In genomic region chr20:45011108-45011526, GRCh38 we compare ENCODE assay signal across 7 cellular contexts. TPM values are rescaled to one million over a fixed set of nuclear protein-coding genes. Genes with fewer than 3 reads are reported as not detected.
DNase-seq lines count a peak whose midpoint lies in the region; ATAC-seq, FAIRE-seq and TF ChIP-seq lines count a peak whose summit lies in the region.

No MANE protein-coding gene starts in this region.

- no peaks in the 10 kb centered on the region for H3K27me3 Mint-ChIP-seq in T-helper 17 cell

- H3K4me1 ChIP-seq in mammary epithelial cell (ENCODE audit: insufficient read depth, low read length) (peaks cover 39% of the 10 kb centered on the region), kidney (ENCODE audit: control insufficient read depth in 1 of 2, insufficient read depth in 1 of 2, low read depth in 1 of 2, low read length in 2 of 2) (no peaks in the 10 kb centered on the region)

- TF ChIP-seq CTCF in GM12864 (IDR thresholded peaks at IDR 0.05; ENCODE audit: low read depth, low read length, missing control alignments) (peak; percentile 65), NB4 (IDR thresholded peaks at IDR 0.05; ENCODE audit: low read depth, low read length) (peak; percentile 83), mammary epithelial cell (conservative IDR thresholded peaks at IDR 0.05 in 1 of 2, IDR thresholded peaks at IDR 0.05 in 1 of 2; ENCODE audit: extremely low read depth in 1 of 2, insufficient read depth in 1 of 2, low read depth in 1 of 2, low read length in 2 of 2) (peak; percentile 72 to 81), kidney (IDR thresholded peaks at IDR 0.05; ENCODE audit: borderline replicate concordance, extremely low read depth, insufficient read depth) (peak; percentile 47)

- H3K9me3 ChIP-seq in T-helper 17 cell (ENCODE audit: control insufficient read depth, low read length, poor library complexity, severe bottlenecking) (no peaks in the 10 kb centered on the region), mammary epithelial cell (replicated peaks; ENCODE audit: insufficient read depth, low read length) (no peaks in the 10 kb centered on the region), kidney (ENCODE audit: control insufficient read depth in 1 of 2, low read length in 2 of 2) (no peaks in the 10 kb centered on the region)

- peak overlapping the region; percentile 29 for H3K4me2 ChIP-seq in mammary epithelial cell (ENCODE audit: insufficient read depth, low read depth, low read length)

- peak overlapping the region; percentile 21 for H3K4me3 Mint-ChIP-seq in T-helper 17 cell

- peaks cover 48% of the 10 kb centered on the region for H3K4me1 Mint-ChIP-seq in T-helper 17 cell

- dilution Hi-C loops in mammary epithelial cell (cut with HindIII; ENCODE audit: low sequenced_read_pairs) = no loop called here

- no peaks in the 10 kb centered on the region for H4K20me1 ChIP-seq in mammary epithelial cell (ENCODE audit: insufficient read depth, low read length)

- peaks cover 10% of the 10 kb centered on the region for H3K36me3 Mint-ChIP-seq in T-helper 17 cell (ENCODE audit: low read depth)

- FAIRE-seq in kidney (lab: Jason Lieb, UNC) = no peak

- 9% methylated on average over 2 of the region's 2 CpGs for WGBS in mammary epithelial cell (ENCODE audit: low coverage, missing lambda C conversion rate)

- CTCF ChIA-PET in mammary epithelial cell (lab: Charles Lee; ENCODE audit: low non-redundant PET) = interaction anchor here (0.6 to 0.7 kb wide), 4 partner anchors 33 to 280 kb away, joined by 3 to 4 read pairs (median 4); no protein-coding TSS in a partner anchor

- H3K79me2 ChIP-seq in mammary epithelial cell (ENCODE audit: insufficient read depth, low read length) = peaks cover 26% of the 10 kb centered on the region

- peak overlapping the region; percentile 55 for H3K27ac ChIP-seq in mammary epithelial cell (ENCODE audit: insufficient read depth, low read depth, low read length)
- H3K27ac ChIP-seq in kidney (ENCODE audit: low read depth in 2 of 2, low read length in 2 of 2) = no peak overlapping the region

- no peak overlapping the region for H3K9ac ChIP-seq in mammary epithelial cell (ENCODE audit: insufficient read depth, low read length)
- H3K9ac ChIP-seq in kidney (ENCODE audit: low read length in 2 of 2) = no peak overlapping the region

- no peaks in the 10 kb centered on the region for H3K27me3 ChIP-seq in mammary epithelial cell (ENCODE audit: insufficient read depth, low read length)

- BruUV-seq in mammary epithelial cell (replicated peaks; lab: Mats Ljungman, UMichigan) = no TSS peak

- TF ChIP-seq POLR2A in NB4 (IDR thresholded peaks at IDR 0.05; ENCODE audit: extremely low read depth, insufficient read length) = no peak

- intact Hi-C loops in mammary epithelial cell (cut with micrococcal nuclease) = loop anchor here (1.0 kb wide), 4 partner anchors 33 to 280 kb away; no protein-coding TSS in a partner anchor
- intact Hi-C loops in kidney (cut with DNase I) = no loop called here

- DNase-seq in GM12864 (ENCODE audit: low read depth) (no peak), NB4 (ENCODE audit: low read depth) (peak; percentile 70), T-helper 17 cell (peak in 1 of 3 donors; percentile 23), mammary epithelial cell (peak; percentile 57), kidney (no peak)
- peak; percentile 52 to 62 for DNase-seq in stimulated activated CD4-positive, alpha-beta T cell treated with anti-CD3 and anti-CD28 coated beads, Interleukin-2, amount 100 ng/mL, for 24 hours

- H2AFZ ChIP-seq in mammary epithelial cell (ENCODE audit: low read depth, low read length) = no peak overlapping the region

- in situ Hi-C loops in mammary epithelial cell (cut with MboI; ENCODE audit: low sequenced_read_pairs in 2 of 2) = loop anchor here in 1 of 2 donors (25.0 kb wide), 1 partner anchor 276 kb away; no protein-coding TSS in a partner anchor

- H3K36me3 ChIP-seq in mammary epithelial cell (ENCODE audit: insufficient read depth, low read length) (peaks cover 9% of the 10 kb centered on the region), kidney (ENCODE audit: control insufficient read depth in 1 of 2, insufficient read depth in 2 of 2, low read length in 2 of 2) (peaks cover 3 to 4% of the 10 kb centered on the region in 2 donors)

- ATAC-seq in T-helper 17 cell (peak; percentile 79), HG03097 (IDR thresholded peaks at IDR 0.05; ENCODE audit: low FRiP score, unreplicated experiment) (no peak)

- H3K27ac Mint-ChIP-seq in T-helper 17 cell = peak overlapping the region; percentile 76

- no peak overlapping the region for H3K4me3 ChIP-seq in GM12864 (ENCODE audit: low read depth, low read length)
- no peak overlapping the region for H3K4me3 ChIP-seq in NB4 (ENCODE audit: low read depth, low read length)
- H3K4me3 ChIP-seq in mammary epithelial cell (replicated peaks in 1 of 3; ENCODE audit: insufficient read depth in 1 of 3, low read depth in 2 of 3, low read length in 3 of 3) = no peak overlapping the region
- no peak overlapping the region for H3K4me3 ChIP-seq in kidney (ENCODE audit: low read length in 2 of 2)

RNA-seq across cellular contexts. Expression of gene STK4, which starts 44.8 kb away (rescaled TPM):
- total RNA-seq in T-helper 17 cell (100 to 1,000 TPM; 271 to 280 TPM), mammary epithelial cell (10 to 100 TPM; 30.7 to 42.7 TPM), kidney (41.0 TPM)
- polyA plus RNA-seq in mammary epithelial cell (17.9 TPM), kidney (ENCODE audit: insufficient read depth, low read depth, low replicate concordance) (4.3 TPM)
- polyA minus RNA-seq in mammary epithelial cell = 38.9 TPM

RNA-seq across cellular contexts. Expression of gene TOMM34, which starts 50.9 kb away (rescaled TPM):
- total RNA-seq in T-helper 17 cell (1 to 10 TPM; 9.1 to 9.2 TPM), mammary epithelial cell (10 to 100 TPM; 31.5 to 46.3 TPM), kidney (18.8 TPM)
- polyA plus RNA-seq in mammary epithelial cell (59.6 TPM), kidney (ENCODE audit: insufficient read depth, low read depth, low replicate concordance) (39.6 TPM)
- 32.2 TPM for polyA minus RNA-seq in mammary epithelial cell

Comparison
In these comparisons a context has a peak if more than half of its experiments do, and no peak if none do; other contexts are left out.
1. DNase-seq: peak in NB4 (single experiment), mammary epithelial cell (single experiment) and stimulated activated CD4-positive, alpha-beta T cell treated with anti-CD3 and anti-CD28 coated beads, Interleukin-2, amount 100 ng/mL, for 24 hours (2 of 2); none in GM12864 (single experiment) and kidney (single experiment).
2. Peak in every context shown above with its lines, with median percentiles within 50 percentile points of each other: CTCF ChIP-seq.